ENCODE assay signal across 8 cellular contexts in the genomic region with DNA sequence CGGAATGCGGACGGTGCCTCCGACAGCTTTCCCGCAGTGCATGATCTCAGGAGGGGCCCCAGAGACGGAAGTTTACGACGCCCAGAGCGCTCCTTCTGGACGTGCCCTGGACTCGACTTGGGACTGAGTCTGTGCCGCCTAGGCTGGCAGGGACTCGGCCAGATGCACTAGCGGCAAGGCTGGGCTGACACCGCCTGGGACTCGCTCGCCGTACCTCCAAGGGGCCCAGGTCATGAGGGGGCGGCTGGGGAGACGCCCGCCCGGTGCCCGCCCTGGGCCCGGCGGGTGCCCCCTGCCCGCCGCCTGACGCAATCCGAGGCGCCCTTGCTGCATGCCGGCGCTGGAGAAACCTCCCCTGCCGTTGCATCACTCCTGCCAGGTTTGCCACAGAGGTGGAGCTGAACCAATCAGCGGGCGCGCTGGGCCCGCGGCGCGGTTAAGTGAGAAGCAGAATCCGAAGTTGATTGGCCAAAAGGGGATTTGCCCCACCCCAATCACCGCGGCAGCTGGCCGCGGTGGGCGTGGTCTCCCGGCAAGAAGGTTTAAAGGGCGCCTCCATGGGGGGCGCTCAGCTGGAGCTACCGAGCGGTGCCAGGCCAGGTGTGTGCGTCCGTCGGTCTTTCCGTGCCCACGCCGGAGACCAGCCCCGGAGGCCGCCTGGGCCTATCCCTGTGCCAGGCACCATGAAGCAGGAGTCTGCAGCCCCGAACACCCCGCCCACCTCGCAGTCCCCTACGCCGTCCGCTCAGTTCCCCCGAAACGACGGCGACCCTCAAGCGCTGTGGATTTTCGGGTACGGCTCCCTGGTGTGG. TPM values are rescaled to one million over a fixed set of nuclear protein-coding genes. Genes with fewer than 3 reads are reported as not detected.
DNase-seq lines count a peak whose midpoint lies in the region.

A gene with protein sequence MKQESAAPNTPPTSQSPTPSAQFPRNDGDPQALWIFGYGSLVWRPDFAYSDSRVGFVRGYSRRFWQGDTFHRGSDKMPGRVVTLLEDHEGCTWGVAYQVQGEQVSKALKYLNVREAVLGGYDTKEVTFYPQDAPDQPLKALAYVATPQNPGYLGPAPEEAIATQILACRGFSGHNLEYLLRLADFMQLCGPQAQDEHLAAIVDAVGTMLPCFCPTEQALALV (plus strand): TSS at position 571 of the 812 bp plus-strand sequence. CDS start 113 bp downstream, at position 684.

- peak within 1 kb of the TSS; percentile 96 for H3K9ac ChIP-seq in neuronal stem cell (ENCODE audit: low read depth, low read length, poor library complexity)
- peak within 1 kb of the TSS in 3 of 5 donors; percentile 45 to 71 (median 71) for H3K9ac ChIP-seq in subcutaneous abdominal adipose tissue (ENCODE audit: low read length in 5 of 5)

- peak within 1 kb of the TSS; percentile 92 for H3K14ac ChIP-seq in neuronal stem cell (ENCODE audit: low read length)

- peak within 1 kb of the TSS; percentile 27 for H3K27ac ChIP-seq in neuronal stem cell (replicated peaks; ENCODE audit: low read length)
- H3K27ac ChIP-seq in subcutaneous abdominal adipose tissue (ENCODE audit: low read depth, low read length) = peak within 1 kb of the TSS; percentile 69

- H3K4ac ChIP-seq in neuronal stem cell (ENCODE audit: low read length) = no peak within 1 kb of the TSS

- H3K4me3 ChIP-seq in H7 (ENCODE audit: insufficient read depth, low read depth, low read length) (peak within 1 kb of the TSS; percentile 95), neuronal stem cell (ENCODE audit: low read length in 2 of 2) (peak within 1 kb of the TSS; percentile 56 to 89), subcutaneous abdominal adipose tissue (ENCODE audit: low read depth in 1 of 5, low read length in 5 of 5) (peak within 1 kb of the TSS; percentile 63 to 78 (median 74))

- H3K4me1 ChIP-seq in neuronal stem cell (ENCODE audit: control insufficient read depth in 2 of 2, insufficient read depth in 1 of 2, low read depth in 1 of 2, low read length in 2 of 2) (peaks cover 0 to 2% of the 10 kb centered on the region in 2 donors), subcutaneous abdominal adipose tissue (ENCODE audit: control insufficient read depth in 5 of 5, insufficient read depth in 5 of 5, low read length in 5 of 5) (peaks cover 0 to 68% (median 35%) of the 10 kb centered on the region in 5 donors)

- peak within 1 kb of the TSS; percentile 77 for H2BK12ac ChIP-seq in neuronal stem cell (ENCODE audit: low read length)

- peak within 1 kb of the TSS; percentile 90 for H4K8ac ChIP-seq in neuronal stem cell (ENCODE audit: low read depth, low read length)

- peak within 1 kb of the TSS; percentile 95 for H3K18ac ChIP-seq in neuronal stem cell (ENCODE audit: low read length)

- in situ Hi-C loops in G401 (cut with HindIII; ENCODE audit: low sequenced_read_pairs) = no loop called here

- H2AK5ac ChIP-seq in neuronal stem cell (ENCODE audit: low read depth, low read length) = peak within 1 kb of the TSS; percentile 70

- DNase-seq in G401 (ENCODE audit: low spot score) = peak; percentile 97
- DNase-seq in H7 = peak; percentile 100
- peak; percentile 94 for DNase-seq in M059J (ENCODE audit: low read depth)
- peak; percentile 91 for DNase-seq in SHP77 treated with DMSO at 0.1 percent for 48 hours (lab: John Stamatoyannopoulos, UW)
- peak; percentile 90 for DNase-seq in activated gamma-delta T cell (lab: John Stamatoyannopoulos, UW)
- peak; percentile 84 for DNase-seq in foreskin melanocyte
- peak; percentile 92 for DNase-seq in neuronal stem cell (ENCODE audit: low spot score)

- H3K23ac ChIP-seq in neuronal stem cell (ENCODE audit: low read depth, low read length, poor library complexity) = peak within 1 kb of the TSS; percentile 94

- H2BK15ac ChIP-seq in neuronal stem cell (ENCODE audit: low read length) = peak within 1 kb of the TSS; percentile 71

- H3K36me3 ChIP-seq in H7 (replicated peaks; ENCODE audit: control insufficient read depth, insufficient read depth, low read length) = peaks cover 18% of the 10 kb centered on the region
- H3K36me3 ChIP-seq in neuronal stem cell (replicated peaks in 1 of 2; ENCODE audit: control insufficient read depth in 2 of 2, insufficient read depth in 2 of 2, low read length in 2 of 2) = peaks cover 0 to 8% of the 10 kb centered on the region in 2 donors
- H3K36me3 ChIP-seq in subcutaneous abdominal adipose tissue (ENCODE audit: control insufficient read depth in 5 of 5, insufficient read depth in 5 of 5, low read length in 5 of 5) = no peaks in the 10 kb centered on the region

- H3K9me3 ChIP-seq in neuronal stem cell (replicated peaks in 1 of 2; ENCODE audit: control insufficient read depth in 2 of 2, insufficient read depth in 1 of 2, low read depth in 1 of 2, low read length in 2 of 2) (peaks cover 0 to 2% of the 10 kb centered on the region in 2 donors), subcutaneous abdominal adipose tissue (ENCODE audit: control insufficient read depth in 5 of 5, low read length in 5 of 5) (no peaks in the 10 kb centered on the region)

- no peak within 1 kb of the TSS for H2BK5ac ChIP-seq in neuronal stem cell (ENCODE audit: low read length)

- peak within 1 kb of the TSS; percentile 16 for H2BK120ac ChIP-seq in neuronal stem cell (ENCODE audit: low read depth, low read length)

- no CpG with 5 or more reads among the region's 72 CpGs for WGBS in neuronal stem cell (ENCODE audit: extremely low coverage in 2 of 2, insufficient read length in 2 of 2, insufficient replicate concordance in 1 of 2), 2 donors

- H4K91ac ChIP-seq in neuronal stem cell (ENCODE audit: low read depth, low read length, poor library complexity) = peak within 1 kb of the TSS; percentile 67

- peak within 1 kb of the TSS; percentile 93 for H2AFZ ChIP-seq in neuronal stem cell (ENCODE audit: low read length)

- H3K79me1 ChIP-seq in neuronal stem cell (ENCODE audit: low read depth, low read length) = peaks cover 4% of the 10 kb centered on the region

- peak within 1 kb of the TSS; percentile 95 for H3K4me2 ChIP-seq in neuronal stem cell (ENCODE audit: insufficient read depth, low read length, poor library complexity, severe bottlenecking)

- H3K27me3 ChIP-seq in H7 (ENCODE audit: control insufficient read depth, insufficient read depth, low read length) = peaks cover 1% of the 10 kb centered on the region; the same call in 1 of the 2 replicates
- peaks cover 0 to 35% (median 0%) of the 10 kb centered on the region in 3 experiments for H3K27me3 ChIP-seq in neuronal stem cell (ENCODE audit: control insufficient read depth in 3 of 3, insufficient read depth in 3 of 3, low read depth in 1 of 3, low read length in 3 of 3)
- H3K27me3 ChIP-seq in subcutaneous abdominal adipose tissue (ENCODE audit: control insufficient read depth in 5 of 5, insufficient read depth in 4 of 5, low read length in 5 of 5) = no peaks in the 10 kb centered on the region

RNA-seq across cellular contexts. Expression of the gene that starts here (rescaled TPM):
- 12.4 and 12.9 TPM in 2 replicates for total RNA-seq in G401 (2014; rRNA removed; shearing (Covaris generic))
- 30.1 and 39.7 TPM in 2 replicates for total RNA-seq in H7 (2014; rRNA removed; shearing (Covaris generic))
- 2.6 and 7.4 TPM in 2 replicates for total RNA-seq in M059J (2014; rRNA removed; shearing (Covaris generic))
- 3.9 TPM for polyA plus RNA-seq in neuronal stem cell (2013, experiment 1 of 2)
- polyA plus RNA-seq in neuronal stem cell (2013, experiment 2 of 2) = 3.7 TPM

Comparison
In these comparisons a context has a peak if more than half of its experiments do, and no peak if none do; other contexts are left out.
1. Peak in every context shown above with its lines: DNase-seq, H3K4me3 ChIP-seq and H3K27ac ChIP-seq.